In genomic region chr19:18522124-18522861, GRCh38 we compare ENCODE assay signal across 8 cellular contexts. TPM values are rescaled to one million over a fixed set of nuclear protein-coding genes. Genes with fewer than 3 reads are reported as not detected.
DNase-seq lines count a peak whose midpoint lies in the region; ATAC-seq, FAIRE-seq and TF ChIP-seq lines count a peak whose summit lies in the region.

No MANE protein-coding gene starts in this region.

- H3K27me3 ChIP-seq in right atrium auricular region (no peaks in the 10 kb centered on the region), psoas muscle (ENCODE audit: insufficient read depth in 3 of 3, low read length in 2 of 3) (no peaks in the 10 kb centered on the region)

- peak overlapping the region; percentile 91 for H3K27ac Mint-ChIP-seq in T-helper 1 cell treated with Interleukin-12 subunit alpha and Interleukin-12 subunit beta and Interleukin-4 antibody, amounts not matched to agents 30 μg/mL and 1 μg/mL, for 36 hours

- H3K4me1 ChIP-seq in right atrium auricular region (peaks cover 0 to 32% of the 10 kb centered on the region in 2 donors), psoas muscle (peaks cover 28% of the 10 kb centered on the region)

- H3K36me3 Mint-ChIP-seq in T-helper 1 cell treated with Interleukin-12 subunit alpha and Interleukin-12 subunit beta and Interleukin-4 antibody, amounts not matched to agents 30 μg/mL and 1 μg/mL, for 36 hours (ENCODE audit: low read depth), result no peaks in the 10 kb centered on the region

- H3K4me1 Mint-ChIP-seq in T-helper 1 cell treated with Interleukin-12 subunit alpha and Interleukin-12 subunit beta and Interleukin-4 antibody, amounts not matched to agents 30 μg/mL and 1 μg/mL, for 36 hours (ENCODE audit: low read depth), result peaks cover 12% of the 10 kb centered on the region

- H3K27me3 Mint-ChIP-seq in T-helper 1 cell treated with Interleukin-12 subunit alpha and Interleukin-12 subunit beta and Interleukin-4 antibody, amounts not matched to agents 30 μg/mL and 1 μg/mL, for 36 hours (ENCODE audit: low read depth), result no peaks in the 10 kb centered on the region

- no peaks in the 10 kb centered on the region for H3K36me3 ChIP-seq in right atrium auricular region
- no peaks in the 10 kb centered on the region for H3K36me3 ChIP-seq in psoas muscle (ENCODE audit: insufficient read depth in 1 of 2, low read depth in 1 of 2)

- H3K4me3 ChIP-seq in right atrium auricular region (peak overlapping the region; percentile 80 to 99), psoas muscle (peak overlapping the region; percentile 100)

- peak overlapping the region; percentile 96 for H3K4me3 Mint-ChIP-seq in T-helper 1 cell treated with Interleukin-12 subunit alpha and Interleukin-12 subunit beta and Interleukin-4 antibody, amounts not matched to agents 30 μg/mL and 1 μg/mL, for 36 hours

- H3K9me3 ChIP-seq in right atrium auricular region (no peaks in the 10 kb centered on the region), psoas muscle (no peaks in the 10 kb centered on the region)

- TF ChIP-seq CTCF in right atrium auricular region (IDR thresholded peaks at IDR 0.05), result no peak
- TF ChIP-seq CTCF in psoas muscle (IDR thresholded peaks at IDR 0.05), result peak; percentile 11

- peak; percentile 55 for FAIRE-seq in urothelium cell line (lab: Jason Lieb, UNC)

- DNase-seq in NCI-H1694 (lab: John Stamatoyannopoulos, UW) (peak; percentile 100), anterior cingulate cortex (lab: John Stamatoyannopoulos, UW) (peak; percentile 90 to 100 (median 100)), right atrium auricular region (ENCODE audit: low spot score) (peak; percentile 100), psoas muscle (peak; percentile 100), urothelium cell line (ENCODE audit: low spot score) (peak; percentile 93)

- peak overlapping the region; percentile 96 to 99 for H3K27ac ChIP-seq in right atrium auricular region
- H3K27ac ChIP-seq in psoas muscle, result peak overlapping the region; percentile 98

- intact Hi-C loops in psoas muscle (cut with DNase I), result loop anchor here (5.0 kb wide), 1 partner anchor 35 kb away; the partner anchor contains the start of gene KXD1 (in 2 of the 2)

- ATAC-seq in GM18498 (IDR thresholded peaks at IDR 0.05; ENCODE audit: unreplicated experiment) (peak; percentile 87), HG02885 (IDR thresholded peaks at IDR 0.05; ENCODE audit: poor library complexity, unreplicated experiment) (peak; percentile 89), psoas muscle (peak; percentile 82 to 88 (median 84))

- H3K9me3 Mint-ChIP-seq in T-helper 1 cell treated with Interleukin-12 subunit alpha and Interleukin-12 subunit beta and Interleukin-4 antibody, amounts not matched to agents 30 μg/mL and 1 μg/mL, for 36 hours, result no peaks in the 10 kb centered on the region

- 1 to 2% (median 1%) methylated on average over 49 to 51 of the region's 51 CpGs for whole genome bisulfite sequencing in psoas muscle, 3 donors

RNA-seq across cellular contexts. Expression of gene ELL, which starts 0.4 kb away (rescaled TPM):
- total RNA-seq in right atrium auricular region (10 to 100 TPM; 12.4 to 17.5 TPM), psoas muscle (10 to 100 TPM; 17.5 to 40.2 (median 24.9) TPM)
- 10 to 100 TPM in 1 of 3 donors, 1 to 10 TPM in 2; 7.5 to 12.3 (median 9.2) TPM for polyA plus RNA-seq in psoas muscle

RNA-seq across cellular contexts. Expression of gene FKBP8, which starts 21.1 kb away (rescaled TPM):
- total RNA-seq in right atrium auricular region (100 to 1,000 TPM; 192 to 345 TPM), psoas muscle (100 to 1,000 TPM in 2 of 4 donors, 10 to 100 TPM in 2; 94.4 to 137 (median 113) TPM)
- 100 to 1,000 TPM in 2 of 3 donors, 10 to 100 TPM in 1; 92.8 to 143 (median 138) TPM for polyA plus RNA-seq in psoas muscle

RNA-seq across cellular contexts. Expression of gene KXD1, which starts 35.4 kb away (rescaled TPM):
- total RNA-seq in right atrium auricular region (100 to 1,000 TPM in 1 of 2 donors, 10 to 100 TPM in 1; 60.7 to 114 TPM), psoas muscle (10 to 100 TPM; 38.9 to 76.5 (median 50.8) TPM)
- polyA plus RNA-seq in psoas muscle, result 100 to 1,000 TPM in 2 of 3 donors, 10 to 100 TPM in 1; 84.6 to 144 (median 122) TPM

RNA-seq across cellular contexts. Expression of gene UBA52, which starts 49.4 kb away (rescaled TPM):
- total RNA-seq in right atrium auricular region (100 to 1,000 TPM; 272 to 543 TPM), psoas muscle (1,000 to 10,000 TPM in 2 of 4 donors, 100 to 1,000 TPM in 2; 979 to 1,082 (median 1,028) TPM)
- polyA plus RNA-seq in psoas muscle, result 1,000 to 10,000 TPM in 2 of 3 donors, 100 to 1,000 TPM in 1; 877 to 1,553 (median 1,005) TPM

Comparison
In these comparisons a context has a peak if more than half of its experiments do, and no peak if none do; other contexts are left out.
1. Peak in every context shown above with its lines: DNase-seq, ATAC-seq, H3K4me3 ChIP-seq and H3K27ac ChIP-seq.